Comparison of ENCODE assay signal across 22 cellular contexts in genomic region chrX:7318661-7319060, GRCh38.
"Had no signal": no experiment of that assay in that cellular context is flagged by ENCODE, and none has a peak within 500 bp of the region (broad histone marks: within the 10 kb centered on the region; RNA-seq: fewer than 3 reads in every experiment).

No MANE protein-coding gene starts in this region.

- H3K4me1 Mint-ChIP-seq: activated CD4-positive, alpha-beta T cell treated with anti-CD3 and anti-CD28 coated beads, Interleukin-2, amount 10 ng/mL, durations not matched to agents 24 days and 14 days; activated naive CD4-positive, alpha-beta T cell treated with anti-CD3 and anti-CD28 coated beads, Interleukin-2, amount 50 U/mL, for 24 hours; naive B cell; stimulated activated memory B cell treated with anti-CD40 and anti-IgM and Interleukin-4, amounts not matched to agents 10 μg/mL and 1 μg/mL and 100 μg/mL, for 72 hours had no signal

- H3K79me2 ChIP-seq: parathyroid adenoma had no signal

- H3K36me3 ChIP-seq: colonic mucosa, thyroid gland had no signal

- H3K9ac ChIP-seq: parathyroid adenoma had no signal

- H3K36me3 Mint-ChIP-seq: activated naive CD4-positive, alpha-beta T cell treated with anti-CD3 and anti-CD28 coated beads, Interleukin-2, amount 50 U/mL, for 24 hours had no signal

- FAIRE-seq: endothelial cell of umbilical vein, urothelium cell line had no signal

- H3K27ac Mint-ChIP-seq: activated CD4-positive, alpha-beta T cell treated with anti-CD3 and anti-CD28 coated beads, Interleukin-2, amount 10 ng/mL, durations not matched to agents 24 days and 14 days; activated CD8-positive, alpha-beta T cell treated with anti-CD3 and anti-CD28 coated beads, Interleukin-2, amount 10 ng/mL, durations not matched to agents 7 days and 5 days; activated naive CD4-positive, alpha-beta T cell treated with anti-CD3 and anti-CD28 coated beads, Interleukin-2, amount 50 U/mL, for 24 hours; naive B cell; stimulated activated memory B cell treated with anti-CD40 and anti-IgM and Interleukin-4, amounts not matched to agents 10 μg/mL and 1 μg/mL and 100 μg/mL, for 72 hours; T-helper 17 cell had no signal

- H2AFZ ChIP-seq: parathyroid adenoma had no signal

- H3K27me3 ChIP-seq: colonic mucosa, foreskin keratinocyte, thyroid gland had no signal

- H3K27ac ChIP-seq: colonic mucosa, foreskin keratinocyte, parathyroid adenoma, thyroid gland had no signal

- H3K9me3 ChIP-seq: colonic mucosa, thyroid gland had no signal

- H3K4me3 Mint-ChIP-seq: activated CD4-positive, alpha-beta T cell treated with anti-CD3 and anti-CD28 coated beads, Interleukin-2, amount 10 ng/mL, durations not matched to agents 24 days and 14 days; activated CD8-positive, alpha-beta T cell treated with anti-CD3 and anti-CD28 coated beads, Interleukin-2, amount 10 ng/mL, durations not matched to agents 7 days and 5 days; activated naive CD4-positive, alpha-beta T cell treated with anti-CD3 and anti-CD28 coated beads, Interleukin-2, amount 50 U/mL, for 24 hours; naive B cell; stimulated activated memory B cell treated with anti-CD40 and anti-IgM and Interleukin-4, amounts not matched to agents 10 μg/mL and 1 μg/mL and 100 μg/mL, for 72 hours; T-helper 17 cell had no signal

- H3K4me1 ChIP-seq: colonic mucosa, foreskin keratinocyte, parathyroid adenoma, thyroid gland had no signal

- H3K9me3 Mint-ChIP-seq: activated CD4-positive, alpha-beta T cell treated with anti-CD3 and anti-CD28 coated beads, Interleukin-2, amount 10 ng/mL, durations not matched to agents 24 days and 14 days; activated naive CD4-positive, alpha-beta T cell treated with anti-CD3 and anti-CD28 coated beads, Interleukin-2, amount 50 U/mL, for 24 hours; stimulated activated memory B cell treated with anti-CD40 and anti-IgM and Interleukin-4, amounts not matched to agents 10 μg/mL and 1 μg/mL and 100 μg/mL, for 72 hours had no signal

- H3K27me3 Mint-ChIP-seq: activated CD4-positive, alpha-beta T cell treated with anti-CD3 and anti-CD28 coated beads, Interleukin-2, amount 10 ng/mL, durations not matched to agents 24 days and 14 days; activated naive CD4-positive, alpha-beta T cell treated with anti-CD3 and anti-CD28 coated beads, Interleukin-2, amount 50 U/mL, for 24 hours; naive B cell; stimulated activated memory B cell treated with anti-CD40 and anti-IgM and Interleukin-4, amounts not matched to agents 10 μg/mL and 1 μg/mL and 100 μg/mL, for 72 hours; T-helper 17 cell had no signal

- H3K4me3 ChIP-seq: colonic mucosa, lung, thyroid gland had no signal

- DNase-seq: activated CD4-positive, alpha-beta T cell treated with anti-CD3 and anti-CD28 coated beads, Interleukin-2, amount 10 ng/mL, durations not matched to agents 24 days and 14 days; activated CD4-positive, CD25-positive, alpha-beta regulatory T cell; activated CD8-positive, alpha-beta memory T cell treated with anti-CD3 and anti-CD28 coated beads, Interleukin-2, amount 50 U/mL, for 4 hours; activated CD8-positive, alpha-beta T cell treated with anti-CD3 and anti-CD28 coated beads, Interleukin-2, amount 10 ng/mL, durations not matched to agents 7 days and 5 days; activated effector memory CD4-positive, alpha-beta T cell treated with anti-CD3 and anti-CD28 coated beads, Interleukin-2, amount 50 U/mL, for 16 hours; activated T-cell treated with anti-CD3 and anti-CD28 coated beads, Interleukin-2, amount 50 U/mL, for 48 hours; caudate nucleus; colonic mucosa; effector CD4-positive, alpha-beta T cell; foreskin keratinocyte; left colon; naive B cell; retina; stimulated activated CD4-positive, alpha-beta T cell treated with anti-CD3 and anti-CD28 coated beads, Interleukin-2, amount 100 ng/mL, for 48 hours; T-helper 17 cell; thyroid gland had no signal
